In the genomic region with DNA sequence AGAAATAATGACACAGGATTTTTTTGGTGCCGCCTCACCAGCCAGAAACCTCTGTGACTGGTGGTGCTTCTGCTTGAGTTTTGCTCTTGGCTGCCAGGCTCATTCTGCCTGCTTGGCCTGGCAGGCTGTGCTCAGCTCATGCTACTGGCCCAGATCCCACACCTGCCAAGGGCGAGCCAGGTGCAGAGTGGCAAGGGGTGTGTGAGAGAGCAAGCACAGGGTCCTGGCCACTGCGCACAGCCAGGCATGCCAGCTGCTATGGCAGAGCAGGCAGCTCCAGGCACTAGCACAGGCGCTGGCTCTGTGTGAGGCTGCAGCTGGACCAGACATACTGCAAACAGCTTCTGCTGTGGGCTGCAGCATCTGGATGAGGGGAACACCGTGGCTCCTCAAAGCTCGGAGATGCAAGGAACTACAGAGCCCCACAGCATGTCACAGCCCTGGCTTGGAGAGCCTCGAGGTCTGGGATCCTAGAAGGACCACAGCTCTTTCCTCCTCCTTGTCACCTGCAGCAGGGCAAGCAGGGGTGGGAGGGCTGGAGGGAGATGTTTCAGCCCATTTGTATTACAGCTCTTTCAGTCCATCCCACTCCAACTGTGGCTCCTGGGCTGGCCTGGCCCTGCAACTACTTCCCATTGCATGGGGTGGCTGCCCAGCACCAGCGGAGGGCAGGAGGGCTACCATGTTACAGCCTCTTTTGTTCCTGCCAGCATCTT, we compare ENCODE assay signal across 16 cellular contexts.
A peak's percentile ranks its signal among the peaks of the same experiment; 100 is the strongest.
DNase-seq lines count a peak whose midpoint lies in the region; ATAC-seq and TF ChIP-seq lines count a peak whose summit lies in the region.
"Had no signal": no experiment of that assay in that cellular context is flagged by ENCODE, and none has a peak within 500 bp of the region (broad histone marks: within the 10 kb centered on the region; RNA-seq: fewer than 3 reads in every experiment).

No MANE protein-coding gene starts in this region.

- ATAC-seq in psoas muscle: peak; percentile 27 to 88 (median 59)
- ATAC-seq in stimulated activated effector memory CD8-positive, alpha-beta T cell treated with anti-CD3 and anti-CD28 coated beads, Interleukin-12 subunit alpha, Interleukin-12 subunit beta, amount 100 ng/mL, for 72 hours: no peak
- ATAC-seq in esophagus mucosa: no peak
- ATAC-seq: K562, left lobe of liver had no signal

- WGBS in psoas muscle, 3 donors: 26 to 43% (median 34%) methylated on average over 8 of the region's 8 CpGs

- no peak overlapping the region for H3K4me3 ChIP-seq in psoas muscle
- H3K4me3 ChIP-seq: cardiac muscle cell, K562 had no signal

- H3K27me3 Mint-ChIP-seq in chondrocyte (ENCODE audit: low read depth): peaks cover 2% of the 10 kb centered on the region
- H3K27me3 Mint-ChIP-seq: activated T-cell treated with anti-CD3 and anti-CD28 coated beads, Interleukin-2, amount 50 U/mL, for 24 hours had no signal

- intact Hi-C loops in psoas muscle (cut with DNase I): no loop called here

- no peaks in the 10 kb centered on the region for H3K4me1 ChIP-seq in psoas muscle

- H3K4me1 Mint-ChIP-seq in chondrocyte (ENCODE audit: low read depth): no peaks in the 10 kb centered on the region
- no peaks in the 10 kb centered on the region for H3K4me1 Mint-ChIP-seq in stimulated activated effector memory CD8-positive, alpha-beta T cell treated with anti-CD3 and anti-CD28 coated beads, Interleukin-12 subunit alpha, Interleukin-12 subunit beta, amount 100 ng/mL, for 72 hours

- no peaks in the 10 kb centered on the region for H3K27me3 ChIP-seq in psoas muscle (ENCODE audit: insufficient read depth in 3 of 3, low read length in 2 of 3)
- H3K27me3 ChIP-seq: cardiac muscle cell had no signal

- no peaks in the 10 kb centered on the region for H3K9me3 ChIP-seq in psoas muscle

- DNase-seq in NCI-H1105 (lab: John Stamatoyannopoulos, UW): peak; percentile 94
- DNase-seq in NCI-H2171 treated with DMSO at 0.1 percent for 48 hours (lab: John Stamatoyannopoulos, UW): peak; percentile 54
- DNase-seq in chondrocyte (ENCODE audit: low spot score): peak; percentile 89
- peak; percentile 12 to 53 for DNase-seq in psoas muscle
- DNase-seq in GM19238 (ENCODE audit: insufficient read length, low spot score): no peak
- DNase-seq in stimulated activated effector memory CD8-positive, alpha-beta T cell treated with anti-CD3 and anti-CD28 coated beads, Interleukin-12 subunit alpha, Interleukin-12 subunit beta, amount 100 ng/mL, for 72 hours (ENCODE audit: low spot score in 2 of 2): no peak
- no peak for DNase-seq in AG08396 (ENCODE audit: low spot score)
- DNase-seq: activated CD4-positive, alpha-beta T cell treated with anti-CD3 and anti-CD28 coated beads, Interleukin-2, amount 50 U/mL, for 1 hour; activated T-cell treated with anti-CD3 and anti-CD28 coated beads, Interleukin-2, amount 50 U/mL, for 24 hours; AML-193; NCI-H748 treated with DMSO at 0.1 percent for 48 hours; SIG-M5 had no signal

- no peaks in the 10 kb centered on the region for H3K36me3 ChIP-seq in psoas muscle (ENCODE audit: insufficient read depth in 1 of 2, low read depth in 1 of 2)
- H3K36me3 ChIP-seq: cardiac muscle cell had no signal

- H3K4me3 Mint-ChIP-seq in chondrocyte (ENCODE audit: unreplicated experiment): no peak overlapping the region
- no peak overlapping the region for H3K4me3 Mint-ChIP-seq in stimulated activated effector memory CD8-positive, alpha-beta T cell treated with anti-CD3 and anti-CD28 coated beads, Interleukin-12 subunit alpha, Interleukin-12 subunit beta, amount 100 ng/mL, for 72 hours
- H3K4me3 Mint-ChIP-seq: activated T-cell treated with anti-CD3 and anti-CD28 coated beads, Interleukin-2, amount 50 U/mL, for 24 hours had no signal

- H3K27ac ChIP-seq in psoas muscle: no peak overlapping the region
- H3K27ac ChIP-seq: cardiac muscle cell had no signal

- TF ChIP-seq CTCF in chondrocyte (IDR thresholded peaks at IDR 0.05) (no peak), psoas muscle (IDR thresholded peaks at IDR 0.05) (no peak)

- H3K9me3 Mint-ChIP-seq in chondrocyte (ENCODE audit: low read depth): no peaks in the 10 kb centered on the region
- peaks cover 15% of the 10 kb centered on the region for H3K9me3 Mint-ChIP-seq in stimulated activated effector memory CD8-positive, alpha-beta T cell treated with anti-CD3 and anti-CD28 coated beads, Interleukin-12 subunit alpha, Interleukin-12 subunit beta, amount 100 ng/mL, for 72 hours
- H3K9me3 Mint-ChIP-seq: activated T-cell treated with anti-CD3 and anti-CD28 coated beads, Interleukin-2, amount 50 U/mL, for 24 hours had no signal

- no peak overlapping the region for H3K27ac Mint-ChIP-seq in chondrocyte (ENCODE audit: unreplicated experiment)
- no peak overlapping the region for H3K27ac Mint-ChIP-seq in stimulated activated effector memory CD8-positive, alpha-beta T cell treated with anti-CD3 and anti-CD28 coated beads, Interleukin-12 subunit alpha, Interleukin-12 subunit beta, amount 100 ng/mL, for 72 hours
- H3K27ac Mint-ChIP-seq: activated T-cell treated with anti-CD3 and anti-CD28 coated beads, Interleukin-2, amount 50 U/mL, for 24 hours had no signal

- no peaks in the 10 kb centered on the region for H3K36me3 Mint-ChIP-seq in chondrocyte (ENCODE audit: low read depth)
- H3K36me3 Mint-ChIP-seq in stimulated activated effector memory CD8-positive, alpha-beta T cell treated with anti-CD3 and anti-CD28 coated beads, Interleukin-12 subunit alpha, Interleukin-12 subunit beta, amount 100 ng/mL, for 72 hours: no peaks in the 10 kb centered on the region

Comparison
In these comparisons a context has a peak if more than half of its experiments do, and no peak if none do; other contexts are left out.
1. DNase-seq: peak in NCI-H1105 (single experiment), NCI-H2171 treated with DMSO at 0.1 percent for 48 hours (single experiment), chondrocyte (single experiment) and psoas muscle (2 of 2); none in GM19238 (single experiment), stimulated activated effector memory CD8-positive, alpha-beta T cell treated with anti-CD3 and anti-CD28 coated beads, Interleukin-12 subunit alpha, Interleukin-12 subunit beta, amount 100 ng/mL, for 72 hours (0 of 2) and AG08396 (single experiment).
2. ATAC-seq: peak in psoas muscle (4 of 4); none in stimulated activated effector memory CD8-positive, alpha-beta T cell treated with anti-CD3 and anti-CD28 coated beads, Interleukin-12 subunit alpha, Interleukin-12 subunit beta, amount 100 ng/mL, for 72 hours (single experiment) and esophagus mucosa (single experiment).